1 cellular context compared by ENCODE assay signal in the genomic region with DNA sequence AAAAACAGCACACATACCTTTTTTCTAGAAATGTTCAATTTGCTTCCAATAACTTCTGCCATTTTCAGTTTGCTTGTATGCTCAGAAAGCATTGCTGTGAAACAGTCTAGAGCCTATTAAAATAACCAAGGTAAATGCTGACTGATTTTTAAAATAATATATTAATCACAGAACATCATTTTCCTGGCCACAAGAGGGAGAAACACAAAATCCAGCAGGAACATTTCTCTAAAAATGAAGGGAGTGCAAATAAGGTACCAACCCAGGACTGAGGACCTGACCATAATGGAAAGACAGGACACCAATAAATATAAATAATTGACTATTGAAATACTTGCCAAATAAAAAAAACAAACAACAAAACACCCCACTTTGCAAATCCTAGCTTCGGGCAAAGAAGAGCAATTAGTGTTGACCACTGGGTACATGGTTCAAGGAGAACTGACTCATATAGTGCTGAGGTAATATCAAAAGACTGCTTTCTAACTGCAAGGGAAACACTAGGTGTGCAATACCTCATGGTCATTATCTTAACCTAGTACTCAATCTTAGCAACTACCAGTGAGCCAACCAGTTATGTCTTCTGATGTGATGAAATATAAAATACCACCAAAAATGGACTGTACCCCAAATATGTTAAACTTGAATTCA.
A peak's percentile ranks its signal among the peaks of the same experiment; 100 is the strongest.
TF ChIP-seq lines count a peak whose summit lies in the region.

No MANE protein-coding gene starts in this region.

TF ChIP-seq in HepG2, 621 proteins besides CTCF, POLR2A, EP300 and RAD21:
- TF ChIP-seq ZKSCAN8 (CRISPR knock-in tag; IDR thresholded peaks at IDR 0.05; ENCODE audit: borderline replicate concordance), result peak; percentile 52; the same call in 1 of the 2 replicates
- TF ChIP-seq HNF4A (CRISPR knock-in tag; IDR thresholded peaks at IDR 0.05), result peak; percentile 42
- no peak for TF ChIP-seq SOX6 (IDR thresholded peaks at IDR 0.05)
- no peak for TF ChIP-seq SOX6 (CRISPR knock-in tag; IDR thresholded peaks at IDR 0.05)
- peak; percentile 20; the same call in 1 of the 2 replicates for TF ChIP-seq CEBPG (CRISPR knock-in tag; IDR thresholded peaks at IDR 0.05)
- TF ChIP-seq HMG20A (CRISPR knock-in tag; IDR thresholded peaks at IDR 0.05; ENCODE audit: borderline replicate concordance), result peak; percentile 28; the same call in 1 of the 2 replicates
- TF ChIP-seq PRMT3 (CRISPR knock-in tag; IDR thresholded peaks at IDR 0.05; ENCODE audit: borderline replicate concordance, low read depth), result no peak
- TF ChIP-seq, protein P1, sequence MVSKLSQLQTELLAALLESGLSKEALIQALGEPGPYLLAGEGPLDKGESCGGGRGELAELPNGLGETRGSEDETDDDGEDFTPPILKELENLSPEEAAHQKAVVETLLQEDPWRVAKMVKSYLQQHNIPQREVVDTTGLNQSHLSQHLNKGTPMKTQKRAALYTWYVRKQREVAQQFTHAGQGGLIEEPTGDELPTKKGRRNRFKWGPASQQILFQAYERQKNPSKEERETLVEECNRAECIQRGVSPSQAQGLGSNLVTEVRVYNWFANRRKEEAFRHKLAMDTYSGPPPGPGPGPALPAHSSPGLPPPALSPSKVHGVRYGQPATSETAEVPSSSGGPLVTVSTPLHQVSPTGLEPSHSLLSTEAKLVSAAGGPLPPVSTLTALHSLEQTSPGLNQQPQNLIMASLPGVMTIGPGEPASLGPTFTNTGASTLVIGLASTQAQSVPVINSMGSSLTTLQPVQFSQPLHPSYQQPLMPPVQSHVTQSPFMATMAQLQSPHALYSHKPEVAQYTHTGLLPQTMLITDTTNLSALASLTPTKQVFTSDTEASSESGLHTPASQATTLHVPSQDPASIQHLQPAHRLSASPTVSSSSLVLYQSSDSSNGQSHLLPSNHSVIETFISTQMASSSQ (IDR thresholded peaks at IDR 0.05; ENCODE audit: low read depth), result no peak
- TF ChIP-seq, protein P1 (CRISPR knock-in tag; IDR thresholded peaks at IDR 0.05; ENCODE audit: borderline replicate concordance), result no peak
- peak; percentile 73 for TF ChIP-seq FOSL2 (CRISPR knock-in tag; IDR thresholded peaks at IDR 0.05)
- TF ChIP-seq, protein P2, sequence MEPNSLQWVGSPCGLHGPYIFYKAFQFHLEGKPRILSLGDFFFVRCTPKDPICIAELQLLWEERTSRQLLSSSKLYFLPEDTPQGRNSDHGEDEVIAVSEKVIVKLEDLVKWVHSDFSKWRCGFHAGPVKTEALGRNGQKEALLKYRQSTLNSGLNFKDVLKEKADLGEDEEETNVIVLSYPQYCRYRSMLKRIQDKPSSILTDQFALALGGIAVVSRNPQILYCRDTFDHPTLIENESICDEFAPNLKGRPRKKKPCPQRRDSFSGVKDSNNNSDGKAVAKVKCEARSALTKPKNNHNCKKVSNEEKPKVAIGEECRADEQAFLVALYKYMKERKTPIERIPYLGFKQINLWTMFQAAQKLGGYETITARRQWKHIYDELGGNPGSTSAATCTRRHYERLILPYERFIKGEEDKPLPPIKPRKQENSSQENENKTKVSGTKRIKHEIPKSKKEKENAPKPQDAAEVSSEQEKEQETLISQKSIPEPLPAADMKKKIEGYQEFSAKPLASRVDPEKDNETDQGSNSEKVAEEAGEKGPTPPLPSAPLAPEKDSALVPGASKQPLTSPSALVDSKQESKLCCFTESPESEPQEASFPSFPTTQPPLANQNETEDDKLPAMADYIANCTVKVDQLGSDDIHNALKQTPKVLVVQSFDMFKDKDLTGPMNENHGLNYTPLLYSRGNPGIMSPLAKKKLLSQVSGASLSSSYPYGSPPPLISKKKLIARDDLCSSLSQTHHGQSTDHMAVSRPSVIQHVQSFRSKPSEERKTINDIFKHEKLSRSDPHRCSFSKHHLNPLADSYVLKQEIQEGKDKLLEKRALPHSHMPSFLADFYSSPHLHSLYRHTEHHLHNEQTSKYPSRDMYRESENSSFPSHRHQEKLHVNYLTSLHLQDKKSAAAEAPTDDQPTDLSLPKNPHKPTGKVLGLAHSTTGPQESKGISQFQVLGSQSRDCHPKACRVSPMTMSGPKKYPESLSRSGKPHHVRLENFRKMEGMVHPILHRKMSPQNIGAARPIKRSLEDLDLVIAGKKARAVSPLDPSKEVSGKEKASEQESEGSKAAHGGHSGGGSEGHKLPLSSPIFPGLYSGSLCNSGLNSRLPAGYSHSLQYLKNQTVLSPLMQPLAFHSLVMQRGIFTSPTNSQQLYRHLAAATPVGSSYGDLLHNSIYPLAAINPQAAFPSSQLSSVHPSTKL (CRISPR knock-in tag; IDR thresholded peaks at IDR 0.05), result peak; percentile 47; the same call in 1 of the 2 replicates
- 0 out of 2 replicates have a peak, but pooled peaks have one; percentile 13 for TF ChIP-seq SAP130 (CRISPR knock-in tag; IDR thresholded peaks at IDR 0.05; ENCODE audit: low read depth)
- TF ChIP-seq ZFP41 (CRISPR knock-in tag; IDR thresholded peaks at IDR 0.05; ENCODE audit: borderline replicate concordance), result no peak
- TF ChIP-seq, protein P3, sequence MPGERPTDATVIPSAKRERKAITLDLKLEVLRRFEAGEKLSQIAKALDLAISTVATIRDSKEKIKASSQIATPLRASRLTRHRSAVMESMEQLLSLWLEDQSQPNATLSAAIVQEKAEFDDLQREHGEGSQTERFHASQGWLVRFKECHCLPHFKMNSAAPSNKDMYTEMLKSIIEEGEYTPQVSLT (CRISPR knock-in tag; IDR thresholded peaks at IDR 0.05; ENCODE audit: borderline replicate concordance, low read depth), result no peak
- no peak for TF ChIP-seq ZNF7 (CRISPR knock-in tag; IDR thresholded peaks at IDR 0.05)
- peak; percentile 62 for TF ChIP-seq CEBPB (IDR thresholded peaks at IDR 0.05; ENCODE audit: borderline replicate concordance, low read depth, low read length)
- no peak for TF ChIP-seq CBFB (CRISPR knock-in tag; IDR thresholded peaks at IDR 0.05)
- no peak for TF ChIP-seq HMG20B (CRISPR knock-in tag; conservative IDR thresholded peaks at IDR 0.05)
- TF ChIP-seq ZNF282 (IDR thresholded peaks at IDR 0.05; ENCODE audit: partially characterized antibody), result no peak
- TF ChIP-seq, protein P4, sequence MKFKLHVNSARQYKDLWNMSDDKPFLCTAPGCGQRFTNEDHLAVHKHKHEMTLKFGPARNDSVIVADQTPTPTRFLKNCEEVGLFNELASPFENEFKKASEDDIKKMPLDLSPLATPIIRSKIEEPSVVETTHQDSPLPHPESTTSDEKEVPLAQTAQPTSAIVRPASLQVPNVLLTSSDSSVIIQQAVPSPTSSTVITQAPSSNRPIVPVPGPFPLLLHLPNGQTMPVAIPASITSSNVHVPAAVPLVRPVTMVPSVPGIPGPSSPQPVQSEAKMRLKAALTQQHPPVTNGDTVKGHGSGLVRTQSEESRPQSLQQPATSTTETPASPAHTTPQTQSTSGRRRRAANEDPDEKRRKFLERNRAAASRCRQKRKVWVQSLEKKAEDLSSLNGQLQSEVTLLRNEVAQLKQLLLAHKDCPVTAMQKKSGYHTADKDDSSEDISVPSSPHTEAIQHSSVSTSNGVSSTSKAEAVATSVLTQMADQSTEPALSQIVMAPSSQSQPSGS (CRISPR knock-in tag; IDR thresholded peaks at IDR 0.05), result no peak
- TF ChIP-seq, protein P5, sequence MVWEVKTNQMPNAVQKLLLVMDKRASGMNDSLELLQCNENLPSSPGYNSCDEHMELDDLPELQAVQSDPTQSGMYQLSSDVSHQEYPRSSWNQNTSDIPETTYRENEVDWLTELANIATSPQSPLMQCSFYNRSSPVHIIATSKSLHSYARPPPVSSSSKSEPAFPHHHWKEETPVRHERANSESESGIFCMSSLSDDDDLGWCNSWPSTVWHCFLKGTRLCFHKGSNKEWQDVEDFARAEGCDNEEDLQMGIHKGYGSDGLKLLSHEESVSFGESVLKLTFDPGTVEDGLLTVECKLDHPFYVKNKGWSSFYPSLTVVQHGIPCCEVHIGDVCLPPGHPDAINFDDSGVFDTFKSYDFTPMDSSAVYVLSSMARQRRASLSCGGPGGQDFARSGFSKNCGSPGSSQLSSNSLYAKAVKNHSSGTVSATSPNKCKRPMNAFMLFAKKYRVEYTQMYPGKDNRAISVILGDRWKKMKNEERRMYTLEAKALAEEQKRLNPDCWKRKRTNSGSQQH (CRISPR knock-in tag; IDR thresholded peaks at IDR 0.05; ENCODE audit: low read depth), result no peak
- no peak for TF ChIP-seq GABPA (IDR thresholded peaks at IDR 0.05; ENCODE audit: low read depth, low read length)
- TF ChIP-seq GABPA (CRISPR knock-in tag; IDR thresholded peaks at IDR 0.05; ENCODE audit: low read depth), result no peak
- TF ChIP-seq SRSF4 (IDR thresholded peaks at IDR 0.05; ENCODE audit: low read depth, low read length, poor library complexity, severe bottlenecking), result no peak
- TF ChIP-seq HHEX (CRISPR knock-in tag; IDR thresholded peaks at IDR 0.05), result no peak
- TF ChIP-seq IRX3 (CRISPR knock-in tag; IDR thresholded peaks at IDR 0.05; ENCODE audit: borderline replicate concordance, low read depth), result no peak
- TF ChIP-seq, protein P6, sequence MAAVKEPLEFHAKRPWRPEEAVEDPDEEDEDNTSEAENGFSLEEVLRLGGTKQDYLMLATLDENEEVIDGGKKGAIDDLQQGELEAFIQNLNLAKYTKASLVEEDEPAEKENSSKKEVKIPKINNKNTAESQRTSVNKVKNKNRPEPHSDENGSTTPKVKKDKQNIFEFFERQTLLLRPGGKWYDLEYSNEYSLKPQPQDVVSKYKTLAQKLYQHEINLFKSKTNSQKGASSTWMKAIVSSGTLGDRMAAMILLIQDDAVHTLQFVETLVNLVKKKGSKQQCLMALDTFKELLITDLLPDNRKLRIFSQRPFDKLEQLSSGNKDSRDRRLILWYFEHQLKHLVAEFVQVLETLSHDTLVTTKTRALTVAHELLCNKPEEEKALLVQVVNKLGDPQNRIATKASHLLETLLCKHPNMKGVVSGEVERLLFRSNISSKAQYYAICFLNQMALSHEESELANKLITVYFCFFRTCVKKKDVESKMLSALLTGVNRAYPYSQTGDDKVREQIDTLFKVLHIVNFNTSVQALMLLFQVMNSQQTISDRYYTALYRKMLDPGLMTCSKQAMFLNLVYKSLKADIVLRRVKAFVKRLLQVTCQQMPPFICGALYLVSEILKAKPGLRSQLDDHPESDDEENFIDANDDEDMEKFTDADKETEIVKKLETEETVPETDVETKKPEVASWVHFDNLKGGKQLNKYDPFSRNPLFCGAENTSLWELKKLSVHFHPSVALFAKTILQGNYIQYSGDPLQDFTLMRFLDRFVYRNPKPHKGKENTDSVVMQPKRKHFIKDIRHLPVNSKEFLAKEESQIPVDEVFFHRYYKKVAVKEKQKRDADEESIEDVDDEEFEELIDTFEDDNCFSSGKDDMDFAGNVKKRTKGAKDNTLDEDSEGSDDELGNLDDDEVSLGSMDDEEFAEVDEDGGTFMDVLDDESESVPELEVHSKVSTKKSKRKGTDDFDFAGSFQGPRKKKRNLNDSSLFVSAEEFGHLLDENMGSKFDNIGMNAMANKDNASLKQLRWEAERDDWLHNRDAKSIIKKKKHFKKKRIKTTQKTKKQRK (IDR thresholded peaks at IDR 0.05; ENCODE audit: low read length), result no peak
- TF ChIP-seq ZNF30 (CRISPR knock-in tag; IDR thresholded peaks at IDR 0.05), result no peak
- TF ChIP-seq, protein P7, sequence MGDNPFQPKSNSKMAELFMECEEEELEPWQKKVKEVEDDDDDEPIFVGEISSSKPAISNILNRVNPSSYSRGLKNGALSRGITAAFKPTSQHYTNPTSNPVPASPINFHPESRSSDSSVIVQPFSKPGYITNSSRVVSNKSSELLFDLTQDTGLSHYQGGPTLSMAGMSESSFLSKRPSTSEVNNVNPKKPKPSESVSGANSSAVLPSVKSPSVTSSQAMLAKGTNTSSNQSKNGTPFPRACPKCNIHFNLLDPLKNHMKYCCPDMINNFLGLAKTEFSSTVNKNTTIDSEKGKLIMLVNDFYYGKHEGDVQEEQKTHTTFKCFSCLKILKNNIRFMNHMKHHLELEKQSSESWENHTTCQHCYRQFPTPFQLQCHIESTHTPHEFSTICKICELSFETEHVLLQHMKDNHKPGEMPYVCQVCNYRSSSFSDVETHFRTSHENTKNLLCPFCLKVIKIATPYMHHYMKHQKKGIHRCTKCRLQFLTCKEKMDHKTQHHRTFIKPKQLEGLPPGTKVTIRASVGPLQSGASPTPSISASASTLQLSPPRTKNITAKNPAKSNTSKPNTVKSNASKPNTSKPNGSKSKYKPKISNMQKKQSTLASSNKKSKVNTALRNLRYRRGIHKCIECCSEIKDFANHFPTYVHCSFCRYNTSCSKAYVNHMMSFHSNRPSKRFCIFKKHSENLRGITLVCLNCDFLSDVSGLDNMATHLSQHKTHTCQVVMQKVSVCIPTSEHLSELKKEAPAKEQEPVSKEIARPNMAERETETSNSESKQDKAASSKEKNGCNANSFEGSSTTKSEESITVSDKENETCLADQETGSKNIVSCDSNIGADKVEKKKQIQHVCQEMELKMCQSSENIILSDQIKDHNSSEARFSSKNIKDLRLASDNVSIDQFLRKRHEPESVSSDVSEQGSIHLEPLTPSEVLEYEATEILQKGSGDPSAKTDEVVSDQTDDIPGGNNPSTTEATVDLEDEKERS (CRISPR knock-in tag; IDR thresholded peaks at IDR 0.05), result no peak
- 0 out of 4 replicates have a peak, but pooled peaks of 1 of the 2 experiments have one; percentile 3 for TF ChIP-seq MAFK (conservative IDR thresholded peaks at IDR 0.05 in 1 of 2, IDR thresholded peaks at IDR 0.05 in 1 of 2; ENCODE audit: low read length in 2 of 2)
- TF ChIP-seq TBX3 (IDR thresholded peaks at IDR 0.05; ENCODE audit: borderline replicate concordance), result no peak
- 0 out of 2 replicates have a peak, but pooled peaks have one; percentile 45 for TF ChIP-seq MIXL1 (CRISPR knock-in tag; IDR thresholded peaks at IDR 0.05)
- TF ChIP-seq ZNF556 (CRISPR knock-in tag; IDR thresholded peaks at IDR 0.05; ENCODE audit: borderline replicate concordance), result no peak
- 0 out of 2 replicates have a peak, but pooled peaks have one; percentile 24 for TF ChIP-seq FOXP1 (IDR thresholded peaks at IDR 0.05)
- peak; percentile 23; the same call in 1 of the 2 replicates for TF ChIP-seq FOXP1 (CRISPR knock-in tag; IDR thresholded peaks at IDR 0.05)
- TF ChIP-seq CREB1 (IDR thresholded peaks at IDR 0.05), result no peak
- 0 out of 2 replicates have a peak, but pooled peaks have one; percentile 25 for TF ChIP-seq CREB1 (CRISPR knock-in tag; IDR thresholded peaks at IDR 0.05)
- TF ChIP-seq ZNF12 (CRISPR knock-in tag; IDR thresholded peaks at IDR 0.05), result no peak
- TF ChIP-seq, protein P8, sequence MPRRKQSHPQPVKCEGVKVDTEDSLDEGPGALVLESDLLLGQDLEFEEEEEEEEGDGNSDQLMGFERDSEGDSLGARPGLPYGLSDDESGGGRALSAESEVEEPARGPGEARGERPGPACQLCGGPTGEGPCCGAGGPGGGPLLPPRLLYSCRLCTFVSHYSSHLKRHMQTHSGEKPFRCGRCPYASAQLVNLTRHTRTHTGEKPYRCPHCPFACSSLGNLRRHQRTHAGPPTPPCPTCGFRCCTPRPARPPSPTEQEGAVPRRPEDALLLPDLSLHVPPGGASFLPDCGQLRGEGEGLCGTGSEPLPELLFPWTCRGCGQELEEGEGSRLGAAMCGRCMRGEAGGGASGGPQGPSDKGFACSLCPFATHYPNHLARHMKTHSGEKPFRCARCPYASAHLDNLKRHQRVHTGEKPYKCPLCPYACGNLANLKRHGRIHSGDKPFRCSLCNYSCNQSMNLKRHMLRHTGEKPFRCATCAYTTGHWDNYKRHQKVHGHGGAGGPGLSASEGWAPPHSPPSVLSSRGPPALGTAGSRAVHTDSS (CRISPR knock-in tag; conservative IDR thresholded peaks at IDR 0.05), result no peak
